Comparison of ENCODE assay signal across 12 cellular contexts in genomic region chr14:94599656-94600004, GRCh38. TPM values are rescaled to one million over a fixed set of nuclear protein-coding genes. Genes with fewer than 3 reads are reported as not detected.
A peak's percentile ranks its signal among the peaks of the same experiment; 100 is the strongest.
DNase-seq lines count a peak whose midpoint lies in the region; ATAC-seq and TF ChIP-seq lines count a peak whose summit lies in the region.
"Had no signal": no experiment of that assay in that cellular context is flagged by ENCODE, and none has a peak within 500 bp of the region (broad histone marks: within the 10 kb centered on the region; RNA-seq: fewer than 3 reads in every experiment).

No MANE protein-coding gene starts in this region.

- H3K9me3 ChIP-seq in Peyer's patch (no peaks in the 10 kb centered on the region), duodenal mucosa (ENCODE audit: control insufficient read depth in 1 of 2, low read length in 2 of 2) (no peaks in the 10 kb centered on the region), mucosa of stomach (ENCODE audit: control insufficient read depth, low read length) (no peaks in the 10 kb centered on the region), tibial artery (no peaks in the 10 kb centered on the region)

- no peaks in the 10 kb centered on the region for H3K27me3 ChIP-seq in Peyer's patch
- no peaks in the 10 kb centered on the region for H3K27me3 ChIP-seq in duodenal mucosa (ENCODE audit: control insufficient read depth in 1 of 2, insufficient read depth in 2 of 2, low read length in 2 of 2)
- no peaks in the 10 kb centered on the region for H3K27me3 ChIP-seq in mucosa of stomach (ENCODE audit: control insufficient read depth, insufficient read depth, low read length)
- H3K27me3 ChIP-seq in tibial artery = no peaks in the 10 kb centered on the region

- H3K4me3 ChIP-seq in Peyer's patch (no peak overlapping the region), duodenal mucosa (ENCODE audit: low read depth in 1 of 2, low read length in 2 of 2) (no peak overlapping the region), mucosa of stomach (ENCODE audit: low read length) (no peak overlapping the region), tibial artery (no peak overlapping the region)

- H3K9ac ChIP-seq in duodenal mucosa (ENCODE audit: low read depth in 1 of 2, low read length in 2 of 2) (peak overlapping the region in 1 of 2 donors; percentile 52), mucosa of stomach (ENCODE audit: low read length) (peak overlapping the region; percentile 29)

- no peaks in the 10 kb centered on the region for H3K36me3 ChIP-seq in Peyer's patch
- H3K36me3 ChIP-seq in duodenal mucosa (ENCODE audit: control insufficient read depth in 1 of 2, insufficient read depth in 2 of 2, low read length in 2 of 2) = no peaks in the 10 kb centered on the region
- H3K36me3 ChIP-seq in mucosa of stomach (ENCODE audit: control insufficient read depth, insufficient read depth, low read length) = no peaks in the 10 kb centered on the region
- H3K36me3 ChIP-seq in tibial artery = no peaks in the 10 kb centered on the region

- H3K4me1 ChIP-seq in Peyer's patch (peaks cover 0 to 22% (median 10%) of the 10 kb centered on the region in 4 donors), duodenal mucosa (ENCODE audit: control insufficient read depth in 1 of 2, insufficient read depth in 2 of 2, low read length in 2 of 2) (peaks cover 37 to 43% of the 10 kb centered on the region in 2 donors), mucosa of stomach (ENCODE audit: control insufficient read depth, insufficient read depth, low read length) (peaks cover 41% of the 10 kb centered on the region), tibial artery (peaks cover 0 to 44% (median 29%) of the 10 kb centered on the region in 4 donors)

- ATAC-seq in HG02885 (IDR thresholded peaks at IDR 0.05; ENCODE audit: poor library complexity, unreplicated experiment) = no peak

- intact Hi-C loops in tibial artery (cut with DNase I; ENCODE audit: low total_unique reads) = no loop called here

- TF ChIP-seq CTCF in Peyer's patch (IDR thresholded peaks at IDR 0.05) = peak in 1 of 6 experiments; percentile 11
- TF ChIP-seq CTCF in tibial artery (IDR thresholded peaks at IDR 0.05) = no peak

- TF ChIP-seq POLR2A in Peyer's patch (IDR thresholded peaks at IDR 0.05) = no peak

- peak overlapping the region; percentile 32 to 91 (median 66) for H3K27ac ChIP-seq in Peyer's patch
- H3K27ac ChIP-seq in duodenal mucosa (ENCODE audit: low read depth, low read length) = peak overlapping the region; percentile 44
- H3K27ac ChIP-seq in tibial artery = peak overlapping the region; percentile 70 to 74

- DNase-seq in Peyer's patch (peak in 1 of 3 donors; percentile 52), tibial artery (no peak), NCI-H774 (lab: John Stamatoyannopoulos, UW) (no peak), NCI-H526 (lab: John Stamatoyannopoulos, UW) (no peak)
- DNase-seq in effector CD4-positive, alpha-beta T cell = no peak
- DNase-seq: activated CD4-positive, alpha-beta T cell treated with anti-CD3 and anti-CD28 coated beads for 4 hours; activated naive CD4-positive, alpha-beta T cell treated with Interleukin-2 at 50 U/mL for 16 hours; NCI-H510A had no signal

RNA-seq across cellular contexts. Expression of gene SERPINA3, which starts 12.6 kb away (rescaled TPM):
- 10 to 100 TPM; 25.9 to 61.8 (median 34.5) TPM for total RNA-seq in Peyer's patch

RNA-seq across cellular contexts. Expression of gene SERPINA5, which starts 18.4 kb away (rescaled TPM):
- not detected for total RNA-seq in Peyer's patch

RNA-seq across cellular contexts. Expression of gene SERPINA4, which starts 38.4 kb away (rescaled TPM):
- not detected for total RNA-seq in Peyer's patch
- total RNA-seq: subcutaneous adipose tissue had no signal
